In genomic region chr2:23330214-23330613, GRCh38 we compare ENCODE assay signal across 10 cellular contexts. TPM values are rescaled to one million over a fixed set of nuclear protein-coding genes. Genes with fewer than 3 reads are reported as not detected.
DNase-seq lines count a peak whose midpoint lies in the region; ATAC-seq and TF ChIP-seq lines count a peak whose summit lies in the region.
"Had no signal": no experiment of that assay in that cellular context is flagged by ENCODE, and none has a peak within 500 bp of the region (broad histone marks: within the 10 kb centered on the region; RNA-seq: fewer than 3 reads in every experiment).

No MANE protein-coding gene starts in this region.

- H3K27me3 ChIP-seq in mammary epithelial cell (ENCODE audit: insufficient read depth, low read length) (no peaks in the 10 kb centered on the region), upper lobe of right lung (peaks cover 8% of the 10 kb centered on the region)

- no peaks in the 10 kb centered on the region for H3K36me3 Mint-ChIP-seq in MCF 10A (ENCODE audit: insufficient read depth, unreplicated experiment)
- H3K36me3 Mint-ChIP-seq: CD14-positive monocyte; naive thymus-derived CD4-positive, alpha-beta T cell had no signal

- H3K9ac ChIP-seq in mammary epithelial cell (ENCODE audit: insufficient read depth, low read length), result no peak overlapping the region

- H3K4me3 ChIP-seq in mammary epithelial cell (replicated peaks in 1 of 3; ENCODE audit: insufficient read depth in 1 of 3, low read depth in 2 of 3, low read length in 3 of 3) (no peak overlapping the region), epithelial cell of proximal tubule (ENCODE audit: low read depth, low read length) (no peak overlapping the region), upper lobe of right lung (no peak overlapping the region)

- H3K9me3 Mint-ChIP-seq in MCF 10A (ENCODE audit: unreplicated experiment), result no peaks in the 10 kb centered on the region

- H3K36me3 ChIP-seq in mammary epithelial cell (ENCODE audit: insufficient read depth, low read length), result no peaks in the 10 kb centered on the region
- H3K36me3 ChIP-seq in upper lobe of right lung, result no peaks in the 10 kb centered on the region

- in situ Hi-C loops in mammary epithelial cell (cut with MboI; ENCODE audit: low sequenced_read_pairs in 2 of 2), result loop anchor here in 1 of 2 donors (25.0 kb wide), 1 partner anchor 143 kb away; no protein-coding TSS in a partner anchor

- dilution Hi-C loops in mammary epithelial cell (cut with HindIII; ENCODE audit: low sequenced_read_pairs), result loop anchor here (25.0 kb wide), 1 partner anchor 318 kb away; no protein-coding TSS in a partner anchor

- H3K4me1 ChIP-seq in mammary epithelial cell (ENCODE audit: insufficient read depth, low read length) (no peaks in the 10 kb centered on the region), upper lobe of right lung (no peaks in the 10 kb centered on the region)

- no peak for TF ChIP-seq CTCF in MCF 10A (IDR thresholded peaks at IDR 0.05; ENCODE audit: unreplicated experiment)
- TF ChIP-seq CTCF in mammary epithelial cell (conservative IDR thresholded peaks at IDR 0.05 in 1 of 2, IDR thresholded peaks at IDR 0.05 in 1 of 2; ENCODE audit: extremely low read depth in 1 of 2, insufficient read depth in 1 of 2, low read depth in 1 of 2, low read length in 2 of 2), result peak in 1 of 2 donors; percentile 9
- TF ChIP-seq CTCF in epithelial cell of proximal tubule (conservative IDR thresholded peaks at IDR 0.05; ENCODE audit: low read depth, low read length), result peak; percentile 8
- TF ChIP-seq CTCF in upper lobe of right lung (IDR thresholded peaks at IDR 0.05), result no peak

- intact Hi-C loops in MCF 10A (cut with micrococcal nuclease), result no loop called here
- intact Hi-C loops in mammary epithelial cell (cut with micrococcal nuclease), result no loop called here
- intact Hi-C loops in upper lobe of right lung (cut with DNase I), result no loop called here

- no peak overlapping the region for H3K27ac ChIP-seq in mammary epithelial cell (ENCODE audit: insufficient read depth, low read depth, low read length)
- H3K27ac ChIP-seq in upper lobe of right lung, result no peak overlapping the region

- POLR2A ChIA-PET in MCF 10A (lab: Yijun Ruan, JAX), result no interaction called here

- ATAC-seq in upper lobe of right lung, result peak; percentile 12
- ATAC-seq: naive thymus-derived CD4-positive, alpha-beta T cell had no signal

- H2AFZ ChIP-seq in mammary epithelial cell (ENCODE audit: low read depth, low read length), result no peak overlapping the region

- peaks cover 92% of the 10 kb centered on the region for H3K27me3 Mint-ChIP-seq in MCF 10A (ENCODE audit: insufficient read depth, unreplicated experiment)

- no peak overlapping the region for H3K4me3 Mint-ChIP-seq in MCF 10A (ENCODE audit: unreplicated experiment)
- H3K4me3 Mint-ChIP-seq: CD14-positive monocyte; naive thymus-derived CD4-positive, alpha-beta T cell had no signal

- BruUV-seq in MCF 10A (replicated peaks; lab: Mats Ljungman, UMichigan) (no TSS peak), mammary epithelial cell (replicated peaks; lab: Mats Ljungman, UMichigan) (no TSS peak)

- no peak overlapping the region for H3K27ac Mint-ChIP-seq in MCF 10A (ENCODE audit: low read depth, unreplicated experiment)
- H3K27ac Mint-ChIP-seq: CD14-positive monocyte; naive thymus-derived CD4-positive, alpha-beta T cell had no signal

- DNase-seq in MCF 10A (ENCODE audit: unreplicated experiment), result peak; percentile 38
- no peak for DNase-seq in mammary epithelial cell
- DNase-seq in NAMALWA (ENCODE audit: low spot score), result peak; percentile 27
- DNase-seq in epithelial cell of proximal tubule (ENCODE audit: low read depth), result no peak
- DNase-seq in upper lobe of right lung, result no peak
- DNase-seq in GOT3 (lab: John Stamatoyannopoulos, UW), result no peak
- no peak for DNase-seq in Kasumi-1 (lab: John Stamatoyannopoulos, UW)
- no peak for DNase-seq in HPDE6-E6E7 (ENCODE audit: extremely low spot score)

- H3K9me3 ChIP-seq in mammary epithelial cell (replicated peaks; ENCODE audit: insufficient read depth, low read length), result no peaks in the 10 kb centered on the region
- no peaks in the 10 kb centered on the region for H3K9me3 ChIP-seq in upper lobe of right lung

- H4K20me1 ChIP-seq in mammary epithelial cell (ENCODE audit: insufficient read depth, low read length), result no peaks in the 10 kb centered on the region

- H3K4me1 Mint-ChIP-seq in MCF 10A (ENCODE audit: insufficient read depth, unreplicated experiment), result no peaks in the 10 kb centered on the region
- H3K4me1 Mint-ChIP-seq: CD14-positive monocyte had no signal

- no peaks in the 10 kb centered on the region for H3K79me2 ChIP-seq in mammary epithelial cell (ENCODE audit: insufficient read depth, low read length)

- 80% methylated on average over 5 of the region's 5 CpGs for WGBS in mammary epithelial cell (ENCODE audit: low coverage, missing lambda C conversion rate)

- no peak overlapping the region for H3K4me2 ChIP-seq in mammary epithelial cell (ENCODE audit: insufficient read depth, low read depth, low read length)

- CTCF ChIA-PET in MCF 10A (lab: Yijun Ruan, JAX), result interaction anchor here (1.3 to 1.6 kb wide), 2 partner anchors 21 to 236 kb away, joined by 4 to 7 read pairs; no protein-coding TSS in a partner anchor
- CTCF ChIA-PET in mammary epithelial cell (lab: Charles Lee; ENCODE audit: low non-redundant PET), result interaction anchor here (0.7 kb wide), 1 partner anchor 267 kb away, joined by 7 read pairs; no protein-coding TSS in a partner anchor

RNA-seq across cellular contexts. Expression of gene KLHL29, which starts 54.8 kb away (rescaled TPM):
- 36.3 and 43.1 TPM in 2 replicates for total RNA-seq in MCF 10A (2022)
- total RNA-seq in mammary epithelial cell, result 10 to 100 TPM; 15.6 to 16.3 TPM
- polyA plus RNA-seq in mammary epithelial cell, result 3.6 TPM
- 0.93 TPM for polyA minus RNA-seq in mammary epithelial cell
- 7.7 and 12.0 TPM in 2 replicates for total RNA-seq in epithelial cell of proximal tubule
- 15.1 TPM for total RNA-seq in upper lobe of right lung
- polyA plus RNA-seq: CD14-positive monocyte had no signal

Comparison
In these comparisons a context has a peak if more than half of its experiments do, and no peak if none do; other contexts are left out.
1. DNase-seq: peak in MCF 10A (single experiment) and NAMALWA (single experiment); none in mammary epithelial cell (single experiment), epithelial cell of proximal tubule (single experiment), upper lobe of right lung (single experiment), GOT3 (single experiment), Kasumi-1 (0 of 2) and HPDE6-E6E7 (single experiment).